In genomic region chr2:210366675-210367080, GRCh38 we compare ENCODE assay signal across 20 cellular contexts. TPM values are rescaled to one million over a fixed set of nuclear protein-coding genes. Genes with fewer than 3 reads are reported as not detected.
A peak's percentile ranks its signal among the peaks of the same experiment; 100 is the strongest.
DNase-seq lines count a peak whose midpoint lies in the region; ATAC-seq and TF ChIP-seq lines count a peak whose summit lies in the region.
"Had no signal": no experiment of that assay in that cellular context is flagged by ENCODE, and none has a peak within 500 bp of the region (broad histone marks: within the 10 kb centered on the region; RNA-seq: fewer than 3 reads in every experiment).

No MANE protein-coding gene starts in this region.

- H3K27ac ChIP-seq in GM23248 (no peak overlapping the region), foreskin keratinocyte (no peak overlapping the region)
- no peak overlapping the region for H3K27ac ChIP-seq in CD8-positive, alpha-beta memory T cell (ENCODE audit: low read depth, low read length)

- no peaks in the 10 kb centered on the region for H3F3A ChIP-seq in GM23248 (ENCODE audit: insufficient read depth)

- H3K27ac Mint-ChIP-seq in CD8-positive, alpha-beta memory T cell = no peak overlapping the region
- H3K27ac Mint-ChIP-seq: brain, IgD-negative memory B cell, progenitor cell of endocrine pancreas had no signal

- no peaks in the 10 kb centered on the region for H3K79me2 ChIP-seq in GM23248 (ENCODE audit: insufficient read depth)

- H3K9me3 ChIP-seq in GM23248 (ENCODE audit: low read depth) = no peaks in the 10 kb centered on the region
- no peaks in the 10 kb centered on the region for H3K9me3 ChIP-seq in CD8-positive, alpha-beta memory T cell (ENCODE audit: low read length)
- H3K9me3 ChIP-seq: gastrocnemius medialis had no signal

- H4K20me1 ChIP-seq in GM23248 (ENCODE audit: insufficient read depth) = no peaks in the 10 kb centered on the region

- in situ Hi-C loops in GM23248 (cut with MboI) = no loop called here

- CTCF ChIA-PET in CD8-positive, alpha-beta memory T cell (lab: Charles Lee) = no interaction called here

- no peak overlapping the region for H3K4me3 Mint-ChIP-seq in CD8-positive, alpha-beta memory T cell
- H3K4me3 Mint-ChIP-seq: brain, IgD-negative memory B cell had no signal

- WGBS in GM23248 (ENCODE audit: low coverage in 1 of 2, low lambda C conversion rate in 2 of 2, missing lambda C conversion rate in 2 of 2), 2 experiments = 5 to 6% methylated on average over 2 of the region's 2 CpGs

- H3K27me3 Mint-ChIP-seq in CD8-positive, alpha-beta memory T cell = peaks cover 2 to 5% of the 10 kb centered on the region in 2 donors
- H3K27me3 Mint-ChIP-seq: brain, progenitor cell of endocrine pancreas had no signal

- H3K4me3 ChIP-seq in GM23248 = no peak overlapping the region
- H3K4me3 ChIP-seq in CD8-positive, alpha-beta memory T cell (ENCODE audit: low read length) = no peak overlapping the region
- H3K4me3 ChIP-seq: gastrocnemius medialis had no signal

- H3K4me1 Mint-ChIP-seq in CD8-positive, alpha-beta memory T cell = no peaks in the 10 kb centered on the region
- H3K4me1 Mint-ChIP-seq: brain, IgD-negative memory B cell had no signal

- no peak overlapping the region for H2AFZ ChIP-seq in GM23248

- no peak for TF ChIP-seq CTCF in foreskin keratinocyte (conservative IDR thresholded peaks at IDR 0.05)

- H3K4me2 ChIP-seq in GM23248 (ENCODE audit: unreplicated experiment) = no peak overlapping the region

- H3K4me1 ChIP-seq in GM23248 (ENCODE audit: insufficient read depth) = no peaks in the 10 kb centered on the region
- H3K4me1 ChIP-seq in foreskin keratinocyte = no peaks in the 10 kb centered on the region
- H3K4me1 ChIP-seq in CD8-positive, alpha-beta memory T cell (ENCODE audit: insufficient read depth, low read length) = no peaks in the 10 kb centered on the region

- H3K9me2 ChIP-seq in GM23248 (ENCODE audit: insufficient read depth) = no peaks in the 10 kb centered on the region

- no peak overlapping the region for H3K9ac ChIP-seq in GM23248

- POLR2A ChIA-PET in CD8-positive, alpha-beta memory T cell (lab: Charles Lee) = no interaction called here

- H3K36me3 Mint-ChIP-seq in CD8-positive, alpha-beta memory T cell = no peaks in the 10 kb centered on the region
- H3K36me3 Mint-ChIP-seq: brain had no signal

- H3K27me3 ChIP-seq in GM23248 (replicated peaks; ENCODE audit: insufficient read depth) = no peaks in the 10 kb centered on the region
- no peaks in the 10 kb centered on the region for H3K27me3 ChIP-seq in foreskin keratinocyte
- no peaks in the 10 kb centered on the region for H3K27me3 ChIP-seq in CD8-positive, alpha-beta memory T cell (ENCODE audit: insufficient read depth, low read length, poor library complexity, severe bottlenecking)
- H3K27me3 ChIP-seq: gastrocnemius medialis had no signal

- DNase-seq in GM23248 (peak; percentile 2), foreskin keratinocyte (peak in 1 of 2 donors; percentile 2), NCI-H1694 (lab: John Stamatoyannopoulos, UW) (no peak)
- no peak for DNase-seq in CD8-positive, alpha-beta memory T cell
- no peak for DNase-seq in stimulated activated CD4-positive, alpha-beta T cell treated with anti-CD3 and anti-CD28 coated beads, Interleukin-4, amount 100 ng/mL, for 4 hours
- no peak for DNase-seq in activated CD4-positive, alpha-beta T cell treated with anti-CD3 and anti-CD28 coated beads for 1 hour
- DNase-seq: activated gamma-delta T cell; effector CD4-positive, alpha-beta T cell; gastrocnemius medialis; NCI-H187 treated with DMSO at 0.1 percent for 48 hours; NCI-H748 treated with DMSO at 0.1 percent for 48 hours; SHP77 treated with DMSO at 0.1 percent for 48 hours had no signal

- H3K9me3 Mint-ChIP-seq in CD8-positive, alpha-beta memory T cell = no peaks in the 10 kb centered on the region
- H3K9me3 Mint-ChIP-seq: brain, IgD-negative memory B cell had no signal

- ATAC-seq in GM18520 (IDR thresholded peaks at IDR 0.05; ENCODE audit: unreplicated experiment) = peak; percentile 81
- peak; percentile 73 for ATAC-seq in HG03442 (IDR thresholded peaks at IDR 0.05; ENCODE audit: unreplicated experiment)
- peak; percentile 25 for ATAC-seq in foreskin keratinocyte
- ATAC-seq: gastrocnemius medialis had no signal

- H3K36me3 ChIP-seq in GM23248 (ENCODE audit: low read depth) = no peaks in the 10 kb centered on the region
- no peaks in the 10 kb centered on the region for H3K36me3 ChIP-seq in CD8-positive, alpha-beta memory T cell (ENCODE audit: insufficient read depth, low read length)
- H3K36me3 ChIP-seq: gastrocnemius medialis had no signal

RNA-seq across cellular contexts. Expression of gene MYL1, which starts 51.7 kb away (rescaled TPM):
- total RNA-seq in GM23248 (2014; rRNA removed; shearing (Covaris generic)) = not detected in 2 replicates
- polyA plus RNA-seq in GM23248 (2016; fragmentation: Nextera tagmentation; extraction: Ambion mirVana) = not detected in 2 replicates
- not detected in 2 replicates for total RNA-seq in foreskin keratinocyte
- not detected in 2 replicates for polyA plus RNA-seq in foreskin keratinocyte
- not detected for total RNA-seq in CD8-positive, alpha-beta memory T cell
- not detected for polyA plus RNA-seq in CD8-positive, alpha-beta memory T cell
- total RNA-seq: kidney epithelial cell, mononuclear cell, progenitor cell of endocrine pancreas had no signal
- polyA plus RNA-seq: IgD-negative memory B cell, urinary bladder had no signal

Comparison
In these comparisons a context has a peak if more than half of its experiments do, and no peak if none do; other contexts are left out.
1. ATAC-seq: peak in every context shown above with its lines; median percentile 81 in GM18520; 73 in HG03442; 25 in foreskin keratinocyte.